Comparison of ENCODE assay signal across 9 cellular contexts in genomic region chr22:35835998-35836691, GRCh38.
DNase-seq lines count a peak whose midpoint lies in the region; ATAC-seq and TF ChIP-seq lines count a peak whose summit lies in the region.
"Had no signal": no experiment of that assay in that cellular context is flagged by ENCODE, and none has a peak within 500 bp of the region (broad histone marks: within the 10 kb centered on the region; RNA-seq: fewer than 3 reads in every experiment).

No MANE protein-coding gene starts in this region.

- peaks cover 0 to 68% (median 31%) of the 10 kb centered on the region in 4 donors for H3K4me1 ChIP-seq in tibial artery

- no peak for TF ChIP-seq CTCF in choroid plexus epithelial cell (conservative IDR thresholded peaks at IDR 0.05; ENCODE audit: low read depth, low read length)
- no peak for TF ChIP-seq CTCF in tibial artery (IDR thresholded peaks at IDR 0.05)

- POLR2A ChIA-PET in activated CD4-positive, alpha-beta memory T cell treated with anti-CD3 and anti-CD28 coated beads, Interleukin-2, amount 10 ng/mL, durations not matched to agents 7 days and 5 days (lab: Charles Lee), result no interaction called here
- POLR2A ChIA-PET in activated CD4-positive, alpha-beta memory T cell treated with anti-CD3 and anti-CD28 coated beads for 36 hours (lab: Charles Lee), result no interaction called here

- no peaks in the 10 kb centered on the region for H3K27me3 ChIP-seq in tibial artery

- no peak for ATAC-seq in HG03045 (IDR thresholded peaks at IDR 0.05; ENCODE audit: unreplicated experiment)

- H3K4me3 ChIP-seq in choroid plexus epithelial cell (ENCODE audit: low read depth, low read length) (peak overlapping the region; percentile 52), tibial artery (peak overlapping the region; percentile 23 to 32)

- H3K36me3 ChIP-seq in tibial artery, result no peaks in the 10 kb centered on the region

- peak overlapping the region; percentile 16 for H3K4me3 Mint-ChIP-seq in activated CD4-positive, alpha-beta memory T cell treated with anti-CD3 and anti-CD28 coated beads, Interleukin-2, amount 10 ng/mL, durations not matched to agents 7 days and 5 days
- H3K4me3 Mint-ChIP-seq in activated CD4-positive, alpha-beta memory T cell treated with anti-CD3 and anti-CD28 coated beads for 36 hours, result no peak overlapping the region
- H3K4me3 Mint-ChIP-seq: activated naive CD8-positive, alpha-beta T cell had no signal

- no peaks in the 10 kb centered on the region for H3K9me3 Mint-ChIP-seq in activated CD4-positive, alpha-beta memory T cell treated with anti-CD3 and anti-CD28 coated beads, Interleukin-2, amount 10 ng/mL, durations not matched to agents 7 days and 5 days
- no peaks in the 10 kb centered on the region for H3K9me3 Mint-ChIP-seq in activated CD4-positive, alpha-beta memory T cell treated with anti-CD3 and anti-CD28 coated beads for 36 hours

- H3K9me3 ChIP-seq in tibial artery, result no peaks in the 10 kb centered on the region

- CTCF ChIA-PET in activated CD4-positive, alpha-beta memory T cell treated with anti-CD3 and anti-CD28 coated beads, Interleukin-2, amount 10 ng/mL, durations not matched to agents 7 days and 5 days (lab: Charles Lee), result no interaction called here
- CTCF ChIA-PET in activated CD4-positive, alpha-beta memory T cell treated with anti-CD3 and anti-CD28 coated beads for 36 hours (lab: Charles Lee), result interaction anchor here (1.0 kb wide), 1 partner anchor 209 kb away, joined by 3 read pairs; no protein-coding TSS in a partner anchor

- intact Hi-C loops in activated CD4-positive, alpha-beta memory T cell treated with anti-CD3 and anti-CD28 coated beads for 36 hours (cut with micrococcal nuclease), result no loop called here
- intact Hi-C loops in tibial artery (cut with DNase I; ENCODE audit: low total_unique reads), result loop anchor here (10.0 kb wide), 1 partner anchor 51 kb away; no protein-coding TSS in a partner anchor

- DNase-seq in activated CD4-positive, alpha-beta memory T cell treated with anti-CD3 and anti-CD28 coated beads, Interleukin-2, amount 10 ng/mL, durations not matched to agents 7 days and 5 days, result no peak
- no peak for DNase-seq in activated CD4-positive, alpha-beta memory T cell treated with anti-CD3 and anti-CD28 coated beads for 36 hours
- peak; percentile 86 for DNase-seq in NCI-H748 (lab: John Stamatoyannopoulos, UW; ENCODE audit: unreplicated experiment)
- DNase-seq in choroid plexus epithelial cell (ENCODE audit: low read depth), result peak; percentile 74
- DNase-seq in left kidney (ENCODE audit: low read depth, low spot score), result peak; percentile 82
- peak in 1 of 2 donors; percentile 47 for DNase-seq in tibial artery
- DNase-seq in stimulated activated CD4-positive, alpha-beta T cell treated with anti-CD3 and anti-CD28 coated beads, Interleukin-1b, Interleukin-23, amount 100 ng/mL, for 48 hours, result no peak

- peak overlapping the region; percentile 57 to 59 for H3K27ac ChIP-seq in tibial artery

- peaks cover 14% of the 10 kb centered on the region for H3K4me1 Mint-ChIP-seq in activated CD4-positive, alpha-beta memory T cell treated with anti-CD3 and anti-CD28 coated beads, Interleukin-2, amount 10 ng/mL, durations not matched to agents 7 days and 5 days
- H3K4me1 Mint-ChIP-seq in activated CD4-positive, alpha-beta memory T cell treated with anti-CD3 and anti-CD28 coated beads for 36 hours (ENCODE audit: low read depth), result peaks cover 19% of the 10 kb centered on the region

- no peaks in the 10 kb centered on the region for H3K36me3 Mint-ChIP-seq in activated CD4-positive, alpha-beta memory T cell treated with anti-CD3 and anti-CD28 coated beads, Interleukin-2, amount 10 ng/mL, durations not matched to agents 7 days and 5 days (ENCODE audit: low read depth)
- H3K36me3 Mint-ChIP-seq in activated CD4-positive, alpha-beta memory T cell treated with anti-CD3 and anti-CD28 coated beads for 36 hours, result no peaks in the 10 kb centered on the region
- H3K36me3 Mint-ChIP-seq: activated naive CD8-positive, alpha-beta T cell had no signal

- H3K27me3 Mint-ChIP-seq in activated CD4-positive, alpha-beta memory T cell treated with anti-CD3 and anti-CD28 coated beads, Interleukin-2, amount 10 ng/mL, durations not matched to agents 7 days and 5 days, result peaks cover 26% of the 10 kb centered on the region
- H3K27me3 Mint-ChIP-seq in activated CD4-positive, alpha-beta memory T cell treated with anti-CD3 and anti-CD28 coated beads for 36 hours, result peaks cover 14% of the 10 kb centered on the region

- no peak overlapping the region for H3K27ac Mint-ChIP-seq in activated CD4-positive, alpha-beta memory T cell treated with anti-CD3 and anti-CD28 coated beads, Interleukin-2, amount 10 ng/mL, durations not matched to agents 7 days and 5 days
- H3K27ac Mint-ChIP-seq in activated CD4-positive, alpha-beta memory T cell treated with anti-CD3 and anti-CD28 coated beads for 36 hours, result no peak overlapping the region
- H3K27ac Mint-ChIP-seq: activated naive CD8-positive, alpha-beta T cell had no signal

Comparison
In these comparisons a context has a peak if more than half of its experiments do, and no peak if none do; other contexts are left out.
1. DNase-seq: peak in NCI-H748 (single experiment), choroid plexus epithelial cell (single experiment) and left kidney (single experiment); none in activated CD4-positive, alpha-beta memory T cell treated with anti-CD3 and anti-CD28 coated beads, Interleukin-2, amount 10 ng/mL, durations not matched to agents 7 days and 5 days (single experiment), activated CD4-positive, alpha-beta memory T cell treated with anti-CD3 and anti-CD28 coated beads for 36 hours (single experiment) and stimulated activated CD4-positive, alpha-beta T cell treated with anti-CD3 and anti-CD28 coated beads, Interleukin-1b, Interleukin-23, amount 100 ng/mL, for 48 hours (single experiment).